In the genomic region with DNA sequence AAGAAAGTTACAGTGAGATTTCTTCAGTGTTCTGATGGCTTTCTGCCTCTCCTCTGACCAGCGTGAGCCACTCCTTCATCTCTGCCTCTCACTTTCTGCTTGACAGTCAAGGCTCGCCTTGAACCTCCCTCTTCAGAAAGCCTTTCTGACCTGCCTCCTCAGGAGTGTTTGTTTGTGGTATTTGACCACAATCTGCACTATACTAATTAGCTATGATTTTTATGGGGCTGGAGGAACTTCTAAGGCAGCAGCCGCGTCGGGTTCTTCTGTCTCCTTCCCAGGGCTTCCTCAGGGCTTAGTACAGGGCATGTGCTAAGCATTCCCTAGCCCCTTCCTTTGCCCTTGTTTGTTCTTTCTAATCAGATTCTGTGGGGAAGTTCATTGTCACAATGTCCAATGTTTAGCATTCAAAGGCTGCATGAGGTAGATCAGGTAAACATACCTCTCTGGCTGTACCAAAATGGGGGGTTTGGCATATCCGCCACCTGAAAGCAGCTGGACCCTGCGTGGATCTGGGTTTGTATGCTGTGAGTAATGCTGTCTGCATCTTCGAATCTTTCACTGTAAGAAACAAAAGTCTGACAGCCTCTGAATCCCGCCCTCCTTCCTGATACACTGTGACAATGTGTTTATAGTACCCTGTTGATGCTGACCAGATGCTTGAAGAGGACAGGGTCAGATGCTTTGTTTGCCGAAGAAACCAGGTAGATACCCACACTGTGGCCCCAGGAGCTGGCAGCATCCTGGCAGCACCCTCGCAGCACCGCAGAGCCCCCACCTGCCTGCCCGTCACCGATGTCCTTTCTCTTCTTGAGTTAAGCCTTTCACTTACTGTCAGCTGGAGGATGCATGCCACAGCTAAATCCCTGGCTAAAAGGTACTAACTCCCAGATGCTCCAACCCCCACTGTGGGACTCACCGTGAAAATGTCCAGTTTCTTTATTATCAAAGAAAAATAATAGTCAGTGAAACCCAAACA, we compare ENCODE assay signal across 32 cellular contexts.
DNase-seq lines count a peak whose midpoint lies in the region; ATAC-seq and TF ChIP-seq lines count a peak whose summit lies in the region.
"Had no signal": no experiment of that assay in that cellular context is flagged by ENCODE, and none has a peak within 500 bp of the region (broad histone marks: within the 10 kb centered on the region; RNA-seq: fewer than 3 reads in every experiment).

No MANE protein-coding gene starts in this region.

- H4K20me1 ChIP-seq in neural progenitor cell (ENCODE audit: low read depth), result no peaks in the 10 kb centered on the region

- peak; percentile 54 for DNase-seq in cardiac septum (ENCODE audit: low spot score)
- DNase-seq in left ventricle myocardium superior, result no peak
- DNase-seq in neural progenitor cell (ENCODE audit: low spot score), result peak; percentile 11
- DNase-seq in foreskin melanocyte, result no peak
- no peak for DNase-seq in endothelial cell (ENCODE audit: low spot score)
- DNase-seq: activated CD8-positive, alpha-beta T cell treated with anti-CD3 and anti-CD28 coated beads for 36 hours; activated effector memory CD4-positive, alpha-beta T cell treated with anti-CD3 and anti-CD28 coated beads, Interleukin-2, amount 50 U/mL, for 16 hours; activated naive CD8-positive, alpha-beta T cell treated with anti-CD3 and anti-CD28 coated beads, Interleukin-2, amount 10 ng/mL, durations not matched to agents 7 days and 5 days; colonic mucosa; DMS 273 treated with DMSO at 0.1 percent for 48 hours; effector memory CD4-positive, alpha-beta T cell; esophagus squamous epithelium; heart right ventricle; KG1; MG63; mucosa of descending colon; natural killer cell; NCI-H1105 treated with DMSO at 0.1 percent for 48 hours; NCI-H1930; NCI-H524 treated with DMSO at 0.1 percent for 48 hours; occipital lobe; stimulated activated naive B cell treated with anti-CD40 and anti-IgM and Interleukin-4, amounts not matched to agents 10 μg/mL and 1 μg/mL and 100 μg/mL, for 72 hours; substantia nigra; upper lobe of right lung had no signal

- peak overlapping the region in 3 of 5 experiments; percentile 41 to 84 (median 67) for H3K27ac Mint-ChIP-seq in brain
- no peak overlapping the region for H3K27ac Mint-ChIP-seq in neural progenitor cell
- no peak overlapping the region for H3K27ac Mint-ChIP-seq in endothelial cell (ENCODE audit: unreplicated experiment)
- H3K27ac Mint-ChIP-seq: activated CD8-positive, alpha-beta T cell treated with anti-CD3 and anti-CD28 coated beads for 36 hours; activated naive CD8-positive, alpha-beta T cell treated with anti-CD3 and anti-CD28 coated beads, Interleukin-2, amount 10 ng/mL, durations not matched to agents 7 days and 5 days; B cell; natural killer cell; stimulated activated naive B cell treated with anti-CD40 and anti-IgM and Interleukin-4, amounts not matched to agents 10 μg/mL and 1 μg/mL and 100 μg/mL, for 72 hours; T-helper 1 cell treated with Interleukin-12 subunit alpha and Interleukin-12 subunit beta and Interleukin-4 antibody, amounts not matched to agents 30 μg/mL and 1 μg/mL, for 36 hours had no signal

- no peak overlapping the region for H2AFZ ChIP-seq in neural progenitor cell (replicated peaks)

- intact Hi-C loops in cardiac septum (cut with DNase I) (no loop called here), left ventricle myocardium superior (cut with micrococcal nuclease) (no loop called here)

- peaks cover 0 to 4% (median 0%) of the 10 kb centered on the region in 5 experiments for H3K9me3 Mint-ChIP-seq in brain
- no peaks in the 10 kb centered on the region for H3K9me3 Mint-ChIP-seq in neural progenitor cell
- H3K9me3 Mint-ChIP-seq in endothelial cell (ENCODE audit: unreplicated experiment), result no peaks in the 10 kb centered on the region
- H3K9me3 Mint-ChIP-seq: activated CD8-positive, alpha-beta T cell treated with anti-CD3 and anti-CD28 coated beads for 36 hours; activated naive CD8-positive, alpha-beta T cell treated with anti-CD3 and anti-CD28 coated beads, Interleukin-2, amount 10 ng/mL, durations not matched to agents 7 days and 5 days; natural killer cell; stimulated activated naive B cell treated with anti-CD40 and anti-IgM and Interleukin-4, amounts not matched to agents 10 μg/mL and 1 μg/mL and 100 μg/mL, for 72 hours; T-helper 1 cell treated with Interleukin-12 subunit alpha and Interleukin-12 subunit beta and Interleukin-4 antibody, amounts not matched to agents 30 μg/mL and 1 μg/mL, for 36 hours had no signal

- H3K27me3 Mint-ChIP-seq in brain, result peaks cover 7% of the 10 kb centered on the region
- H3K27me3 Mint-ChIP-seq in neural progenitor cell (ENCODE audit: insufficient read depth, low read depth), result peaks cover 6% of the 10 kb centered on the region
- peaks cover 2% of the 10 kb centered on the region for H3K27me3 Mint-ChIP-seq in endothelial cell (ENCODE audit: unreplicated experiment)

- TF ChIP-seq CTCF in brain (conservative IDR thresholded peaks at IDR 0.05) (no peak), neural progenitor cell (IDR thresholded peaks at IDR 0.05) (no peak), endothelial cell (IDR thresholded peaks at IDR 0.05; ENCODE audit: unreplicated experiment) (no peak)

- H3K4me1 Mint-ChIP-seq in brain (peaks cover 29% of the 10 kb centered on the region), neural progenitor cell (peaks cover 13% of the 10 kb centered on the region), endothelial cell (ENCODE audit: unreplicated experiment) (peaks cover 12% of the 10 kb centered on the region)
- H3K4me1 Mint-ChIP-seq: B cell; stimulated activated naive B cell treated with anti-CD40 and anti-IgM and Interleukin-4, amounts not matched to agents 10 μg/mL and 1 μg/mL and 100 μg/mL, for 72 hours had no signal

- H3K36me3 ChIP-seq in neural progenitor cell, result no peaks in the 10 kb centered on the region
- H3K36me3 ChIP-seq: ascending aorta, cardiac muscle cell, colonic mucosa, esophagus squamous epithelium, heart right ventricle, MG63, upper lobe of right lung had no signal

- no peaks in the 10 kb centered on the region for H3K4me1 ChIP-seq in neural progenitor cell
- H3K4me1 ChIP-seq: ascending aorta, colonic mucosa had no signal

- no peaks in the 10 kb centered on the region for H3K9me3 ChIP-seq in neural progenitor cell (ENCODE audit: low read depth)
- H3K9me3 ChIP-seq: ascending aorta, colonic mucosa, esophagus squamous epithelium, heart right ventricle, MG63, mucosa of descending colon, upper lobe of right lung had no signal

- no peak overlapping the region for H3K4me3 ChIP-seq in neural progenitor cell
- H3K4me3 ChIP-seq: ascending aorta, cardiac muscle cell, colonic mucosa, esophagus squamous epithelium, heart right ventricle, MG63, mucosa of descending colon, upper lobe of right lung had no signal

- no peaks in the 10 kb centered on the region for H3K27me3 ChIP-seq in neural progenitor cell
- H3K27me3 ChIP-seq: ascending aorta, cardiac muscle cell had no signal

- H3F3A ChIP-seq in neural progenitor cell (ENCODE audit: low read depth), result no peaks in the 10 kb centered on the region

- no peaks in the 10 kb centered on the region for H3K79me2 ChIP-seq in neural progenitor cell (ENCODE audit: low read depth)

- H3K4me3 Mint-ChIP-seq in brain, result peak overlapping the region in 1 of 5 experiments; percentile 21
- H3K4me3 Mint-ChIP-seq in neural progenitor cell, result no peak overlapping the region
- no peak overlapping the region for H3K4me3 Mint-ChIP-seq in endothelial cell (ENCODE audit: unreplicated experiment)
- H3K4me3 Mint-ChIP-seq: activated CD8-positive, alpha-beta T cell treated with anti-CD3 and anti-CD28 coated beads for 36 hours; activated naive CD8-positive, alpha-beta T cell treated with anti-CD3 and anti-CD28 coated beads, Interleukin-2, amount 10 ng/mL, durations not matched to agents 7 days and 5 days; B cell; natural killer cell; stimulated activated naive B cell treated with anti-CD40 and anti-IgM and Interleukin-4, amounts not matched to agents 10 μg/mL and 1 μg/mL and 100 μg/mL, for 72 hours; T-helper 1 cell treated with Interleukin-12 subunit alpha and Interleukin-12 subunit beta and Interleukin-4 antibody, amounts not matched to agents 30 μg/mL and 1 μg/mL, for 36 hours had no signal

- H3K9ac ChIP-seq in neural progenitor cell, result no peak overlapping the region

- ATAC-seq in left ventricle myocardium superior (no peak), GM21528 (IDR thresholded peaks at IDR 0.05; ENCODE audit: low FRiP score, unreplicated experiment) (no peak)
- ATAC-seq: activated CD8-positive, alpha-beta T cell treated with anti-CD3 and anti-CD28 coated beads for 36 hours; mucosa of descending colon; Right ventricle myocardium inferior; SK-N-SH treated with all-trans-retinoic acid at 6 μM for 48 hours; stimulated activated naive B cell treated with anti-CD40 and anti-IgM and Interleukin-4, amounts not matched to agents 10 μg/mL and 1 μg/mL and 100 μg/mL, for 72 hours; upper lobe of right lung had no signal

- H3K4me2 ChIP-seq in neural progenitor cell, result no peak overlapping the region

- no peak overlapping the region for H3K27ac ChIP-seq in neural progenitor cell
- H3K27ac ChIP-seq: ascending aorta, cardiac muscle cell, colonic mucosa, heart right ventricle, upper lobe of right lung had no signal

- H3K36me3 Mint-ChIP-seq in brain (no peaks in the 10 kb centered on the region), neural progenitor cell (no peaks in the 10 kb centered on the region), endothelial cell (ENCODE audit: low read depth, unreplicated experiment) (no peaks in the 10 kb centered on the region)
- H3K36me3 Mint-ChIP-seq: activated naive CD8-positive, alpha-beta T cell treated with anti-CD3 and anti-CD28 coated beads, Interleukin-2, amount 10 ng/mL, durations not matched to agents 7 days and 5 days; natural killer cell; stimulated activated naive B cell treated with anti-CD40 and anti-IgM and Interleukin-4, amounts not matched to agents 10 μg/mL and 1 μg/mL and 100 μg/mL, for 72 hours had no signal

Comparison
In these comparisons a context has a peak if more than half of its experiments do, and no peak if none do; other contexts are left out.
1. DNase-seq: peak in cardiac septum (single experiment) and neural progenitor cell (single experiment); none in left ventricle myocardium superior (single experiment), foreskin melanocyte (single experiment) and endothelial cell (single experiment).
2. H3K27ac Mint-ChIP-seq: peak in brain (3 of 5); none in neural progenitor cell (single experiment) and endothelial cell (single experiment).